In the genomic region with DNA sequence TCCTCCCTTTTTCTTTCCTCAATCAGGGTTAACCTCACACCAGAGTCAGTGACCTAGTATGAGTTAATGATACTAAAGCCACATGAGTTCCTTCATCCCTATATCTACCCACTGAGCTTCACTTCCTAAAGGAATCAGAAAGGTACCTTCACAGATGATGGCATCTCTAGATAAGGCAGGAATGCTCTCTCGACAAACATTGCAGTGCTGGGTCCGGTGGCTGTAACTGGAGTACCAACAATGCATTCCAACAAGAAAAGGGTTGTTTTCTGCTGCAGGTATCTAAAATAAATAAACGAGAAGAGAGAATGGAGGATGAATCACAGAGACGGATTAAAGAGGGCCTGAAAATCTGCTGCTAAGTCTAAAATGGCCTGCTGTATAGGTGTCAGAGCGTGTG, we compare ENCODE assay signal across 32 cellular contexts.
"Had no signal": no experiment of that assay in that cellular context is flagged by ENCODE, and none has a peak within 500 bp of the region (broad histone marks: within the 10 kb centered on the region; RNA-seq: fewer than 3 reads in every experiment).

No MANE protein-coding gene starts in this region.

- H3K36me3 Mint-ChIP-seq: activated naive CD8-positive, alpha-beta T cell; brain had no signal

- H3K4me1 ChIP-seq: SJCRH30 had no signal

- H3K27ac ChIP-seq: KMS-11, RWPE1, SJCRH30, SK-N-MC had no signal

- H3K27ac Mint-ChIP-seq: activated CD4-positive, alpha-beta T cell treated with anti-CD3 and anti-CD28 coated beads, Interleukin-2, amount 10 ng/mL, durations not matched to agents 24 days and 14 days; activated CD8-positive, alpha-beta T cell treated with anti-CD3 and anti-CD28 coated beads for 36 hours; activated naive CD4-positive, alpha-beta T cell treated with anti-CD3 and anti-CD28 coated beads for 36 hours; activated naive CD8-positive, alpha-beta T cell; activated naive CD8-positive, alpha-beta T cell treated with anti-CD3 and anti-CD28 coated beads, Interleukin-2, amount 50 U/mL, for 24 hours; activated T-cell treated with anti-CD3 and anti-CD28 coated beads, Interleukin-2, amount 50 U/mL, for 72 hours; activated T-helper 17 cell treated with anti-CD3 and anti-CD28 coated beads, Interleukin-2, amount 50 U/mL, for 72 hours; brain; T-helper 1 cell treated with Interleukin-12 subunit alpha and Interleukin-12 subunit beta and Interleukin-4 antibody, amounts not matched to agents 30 μg/mL and 1 μg/mL, for 36 hours; T-helper 2 cell treated with Interferon-gamma antibody and Interleukin-4, amounts not matched to agents 5 μg/mL and 100 μg/mL, for 36 hours had no signal

- H3K27me3 Mint-ChIP-seq: activated CD4-positive, alpha-beta T cell treated with anti-CD3 and anti-CD28 coated beads, Interleukin-2, amount 10 ng/mL, durations not matched to agents 24 days and 14 days; activated naive CD8-positive, alpha-beta T cell treated with anti-CD3 and anti-CD28 coated beads, Interleukin-2, amount 50 U/mL, for 24 hours; brain had no signal

- H3K4me3 ChIP-seq: SJCRH30, SK-N-MC had no signal

- H3K36me3 ChIP-seq: SJCRH30 had no signal

- H3K9me3 Mint-ChIP-seq: activated CD4-positive, alpha-beta T cell treated with anti-CD3 and anti-CD28 coated beads, Interleukin-2, amount 10 ng/mL, durations not matched to agents 24 days and 14 days; activated CD8-positive, alpha-beta T cell treated with anti-CD3 and anti-CD28 coated beads for 36 hours; activated naive CD4-positive, alpha-beta T cell treated with anti-CD3 and anti-CD28 coated beads for 36 hours; activated naive CD8-positive, alpha-beta T cell treated with anti-CD3 and anti-CD28 coated beads, Interleukin-2, amount 50 U/mL, for 24 hours; activated T-cell treated with anti-CD3 and anti-CD28 coated beads, Interleukin-2, amount 50 U/mL, for 72 hours; activated T-helper 17 cell treated with anti-CD3 and anti-CD28 coated beads, Interleukin-2, amount 50 U/mL, for 72 hours; brain; T-helper 1 cell treated with Interleukin-12 subunit alpha and Interleukin-12 subunit beta and Interleukin-4 antibody, amounts not matched to agents 30 μg/mL and 1 μg/mL, for 36 hours; T-helper 2 cell treated with Interferon-gamma antibody and Interleukin-4, amounts not matched to agents 5 μg/mL and 100 μg/mL, for 36 hours had no signal

- H3K9ac ChIP-seq: KMS-11 had no signal

- H3K27me3 ChIP-seq: SJCRH30 had no signal

- H3K4me1 Mint-ChIP-seq: activated CD4-positive, alpha-beta T cell treated with anti-CD3 and anti-CD28 coated beads, Interleukin-2, amount 10 ng/mL, durations not matched to agents 24 days and 14 days; activated naive CD8-positive, alpha-beta T cell treated with anti-CD3 and anti-CD28 coated beads, Interleukin-2, amount 50 U/mL, for 24 hours; activated T-helper 17 cell treated with anti-CD3 and anti-CD28 coated beads, Interleukin-2, amount 50 U/mL, for 72 hours; brain had no signal

- H3K9me3 ChIP-seq: SJCRH30 had no signal

- H3K4me2 ChIP-seq: KMS-11 had no signal

- DNase-seq: activated CD4-positive, alpha-beta T cell treated with anti-CD3 and anti-CD28 coated beads, Interleukin-2, amount 10 ng/mL, durations not matched to agents 24 days and 14 days; activated CD4-positive, alpha-beta T cell treated with anti-CD3 and anti-CD28 coated beads, Interleukin-2, amount 50 U/mL, for 4 hours; activated CD8-positive, alpha-beta T cell treated with anti-CD3 and anti-CD28 coated beads for 36 hours; activated gamma-delta T cell; activated naive CD4-positive, alpha-beta T cell treated with anti-CD3 and anti-CD28 coated beads for 36 hours; activated naive CD8-positive, alpha-beta T cell treated with anti-CD3 and anti-CD28 coated beads, Interleukin-2, amount 50 U/mL, for 24 hours; activated T-cell treated with anti-CD3 and anti-CD28 coated beads, Interleukin-2, amount 50 U/mL, for 1 hour; activated T-cell treated with anti-CD3 and anti-CD28 coated beads, Interleukin-2, amount 50 U/mL, for 72 hours; anterior cingulate cortex; caudate nucleus; cerebellar nuclear complex; MM.1S; MV-4-11; NCI-H1092; NCI-H1436 treated with DMSO at 0.1 percent for 48 hours; NCI-H1694 treated with DMSO at 0.1 percent for 48 hours; NCI-H2029; NCI-H510A; NCI-H526; NCI-H748 treated with DMSO at 0.1 percent for 48 hours; NK-92 treated with Interleukin-12 subunit alpha and Interleukin-12 subunit beta, amount 100 ng/mL, for 24 hours; PC-3; SJCRH30 had no signal

- H3K4me3 Mint-ChIP-seq: activated CD4-positive, alpha-beta T cell treated with anti-CD3 and anti-CD28 coated beads, Interleukin-2, amount 10 ng/mL, durations not matched to agents 24 days and 14 days; activated CD8-positive, alpha-beta T cell treated with anti-CD3 and anti-CD28 coated beads for 36 hours; activated naive CD4-positive, alpha-beta T cell treated with anti-CD3 and anti-CD28 coated beads for 36 hours; activated naive CD8-positive, alpha-beta T cell; activated naive CD8-positive, alpha-beta T cell treated with anti-CD3 and anti-CD28 coated beads, Interleukin-2, amount 50 U/mL, for 24 hours; activated T-cell treated with anti-CD3 and anti-CD28 coated beads, Interleukin-2, amount 50 U/mL, for 72 hours; activated T-helper 17 cell treated with anti-CD3 and anti-CD28 coated beads, Interleukin-2, amount 50 U/mL, for 72 hours; brain; T-helper 1 cell treated with Interleukin-12 subunit alpha and Interleukin-12 subunit beta and Interleukin-4 antibody, amounts not matched to agents 30 μg/mL and 1 μg/mL, for 36 hours; T-helper 2 cell treated with Interferon-gamma antibody and Interleukin-4, amounts not matched to agents 5 μg/mL and 100 μg/mL, for 36 hours had no signal

- ATAC-seq: activated CD8-positive, alpha-beta T cell treated with anti-CD3 and anti-CD28 coated beads for 36 hours; activated naive CD8-positive, alpha-beta T cell treated with anti-CD3 and anti-CD28 coated beads, Interleukin-2, amount 50 U/mL, for 24 hours; activated T-cell treated with anti-CD3 and anti-CD28 coated beads, Interleukin-2, amount 50 U/mL, for 72 hours; activated T-helper 17 cell treated with anti-CD3 and anti-CD28 coated beads, Interleukin-2, amount 50 U/mL, for 72 hours; PC-3; Right ventricle myocardium inferior had no signal
